ENCODE assay signal across 8 cellular contexts in the genomic region with DNA sequence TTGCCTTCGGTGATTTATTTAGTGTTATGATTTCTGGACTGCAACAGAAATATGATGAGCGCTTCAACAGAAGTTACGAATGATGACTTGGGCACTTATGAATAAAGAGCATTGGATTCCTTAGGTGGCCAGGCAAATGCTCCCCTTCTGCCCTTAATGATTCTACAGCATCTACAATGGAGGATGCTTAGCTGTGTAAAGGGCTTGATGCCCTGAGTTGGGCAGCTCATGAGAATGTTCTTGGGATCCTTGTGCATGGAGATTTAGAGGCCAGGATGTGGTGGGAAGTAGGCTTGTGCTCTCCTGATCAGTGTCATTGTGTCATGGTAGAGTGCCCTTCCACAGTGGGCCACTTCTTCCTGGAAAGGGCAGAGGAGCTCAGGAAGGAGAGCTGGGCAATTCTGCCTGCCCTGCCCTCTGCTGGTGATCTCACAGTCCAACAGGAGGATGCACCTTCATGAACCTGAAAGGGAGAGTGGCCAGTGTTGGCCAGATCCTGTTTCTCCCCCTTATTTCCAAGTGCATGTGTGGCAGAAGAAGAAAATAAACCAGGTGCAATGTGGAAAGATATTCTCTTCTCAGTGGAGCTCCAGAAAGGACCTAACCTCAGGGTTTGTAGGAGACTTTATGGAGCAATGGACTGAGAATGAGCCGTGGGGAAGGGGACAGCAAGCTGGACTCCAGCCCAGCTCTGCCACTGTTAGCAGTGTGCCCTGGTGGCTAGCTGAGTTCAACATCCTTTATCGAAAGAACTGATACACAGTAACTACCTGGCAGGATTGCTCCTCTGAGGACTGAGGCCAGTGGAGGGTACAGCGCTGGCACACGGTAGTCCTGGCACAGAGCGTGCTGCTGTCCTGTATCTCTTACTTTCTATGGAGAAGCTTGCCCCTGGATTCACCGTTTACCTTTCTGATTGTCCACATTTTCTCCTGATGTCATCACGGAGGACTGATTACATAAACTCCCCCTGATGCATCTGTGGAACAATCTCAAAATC.
DNase-seq lines count a peak whose midpoint lies in the region; ATAC-seq and TF ChIP-seq lines count a peak whose summit lies in the region.

No MANE protein-coding gene starts in this region.

- H3K4me2 ChIP-seq in PC-9 = no peak overlapping the region

- in situ Hi-C loops in GM13976 (cut with MboI; ENCODE audit: low sequenced_read_pairs, unreplicated experiment) = no loop called here

- intact Hi-C loops in PC-9 (cut with micrococcal nuclease; ENCODE audit: unreplicated experiment) = loop anchor here (1.0 kb wide), 2 partner anchors 106 to 845 kb away; no protein-coding TSS in a partner anchor
- intact Hi-C loops in vagina (cut with DNase I) = no loop called here

- H3K27me3 ChIP-seq in PC-9 (ENCODE audit: insufficient read depth, low read depth) (no peaks in the 10 kb centered on the region), vagina (no peaks in the 10 kb centered on the region)

- no TSS peak for BruUV-seq in PC-9 (replicated peaks; lab: Mats Ljungman, UMichigan)

- no peaks in the 10 kb centered on the region for H3K9me2 ChIP-seq in PC-9 (ENCODE audit: insufficient read depth)

- CTCF ChIA-PET in PC-9 (lab: Charles Lee) = interaction anchor here (1.0 to 1.2 kb wide), 2 partner anchors 106 to 845 kb away, joined by 3 to 11 read pairs; no protein-coding TSS in a partner anchor

- H3K9me3 ChIP-seq in PC-9 (ENCODE audit: insufficient read depth, low read depth) (no peaks in the 10 kb centered on the region), vagina (no peaks in the 10 kb centered on the region)

- no peak overlapping the region for H2AFZ ChIP-seq in PC-9

- H3K4me3 ChIP-seq in PC-9 (no peak overlapping the region), vagina (no peak overlapping the region)

- no peaks in the 10 kb centered on the region for H3F3A ChIP-seq in PC-9 (ENCODE audit: insufficient read depth, low read depth)

- H3K27ac ChIP-seq in PC-9 (no peak overlapping the region), vagina (no peak overlapping the region)

- POLR2A ChIA-PET in PC-9 (lab: Charles Lee; ENCODE audit: unreplicated experiment) = no interaction called here

- DNase-seq in Ammon's horn (ENCODE audit: low spot score) = peak; percentile 22
- DNase-seq in GM13976 (ENCODE audit: low spot score) = no peak
- DNase-seq in PC-9 = peak in 1 of 2 experiments; percentile 21
- peak; percentile 15 for DNase-seq in foreskin melanocyte
- DNase-seq in Kasumi-1 (lab: John Stamatoyannopoulos, UW) = no peak
- DNase-seq in vagina (ENCODE audit: extremely low spot score in 2 of 2) = no peak
- no peak for DNase-seq in NK-92 treated with Interleukin-12 subunit alpha and Interleukin-12 subunit beta, amount 100 ng/mL, for 24 hours (lab: John Stamatoyannopoulos, UW)

- TF ChIP-seq POLR2A in vagina (IDR thresholded peaks at IDR 0.05) = no peak

- TF ChIP-seq CTCF in GM13976 (IDR thresholded peaks at IDR 0.05; ENCODE audit: borderline replicate concordance, control extremely low read depth, extremely low read depth, insufficient read depth, missing control alignments) (peak; percentile 48), PC-9 (conservative IDR thresholded peaks at IDR 0.05) (peak; percentile 69), vagina (IDR thresholded peaks at IDR 0.05) (peak in 1 of 3 experiments; percentile 11)

- no peaks in the 10 kb centered on the region for H3K4me1 ChIP-seq in PC-9 (replicated peaks; ENCODE audit: insufficient read depth)
- no peaks in the 10 kb centered on the region for H3K4me1 ChIP-seq in vagina

- no peaks in the 10 kb centered on the region for H3K79me2 ChIP-seq in PC-9 (ENCODE audit: low read depth)

- H3K36me3 ChIP-seq in PC-9 (ENCODE audit: low read depth) = no peaks in the 10 kb centered on the region
- H3K36me3 ChIP-seq in vagina = no peaks in the 10 kb centered on the region

- no peak for ATAC-seq in HG03457 (IDR thresholded peaks at IDR 0.05; ENCODE audit: unreplicated experiment)

- H4K20me1 ChIP-seq in PC-9 (ENCODE audit: insufficient read depth) = no peaks in the 10 kb centered on the region

Comparison
In these comparisons a context has a peak if more than half of its experiments do, and no peak if none do; other contexts are left out.
1. DNase-seq: peak in Ammon's horn (single experiment) and foreskin melanocyte (single experiment); none in GM13976 (single experiment), Kasumi-1 (0 of 2), vagina (0 of 2) and NK-92 treated with Interleukin-12 subunit alpha and Interleukin-12 subunit beta, amount 100 ng/mL, for 24 hours (single experiment).